16 cellular contexts compared by ENCODE assay signal in genomic region chr20:4059631-4060030, GRCh38.
"Had no signal": no experiment of that assay in that cellular context is flagged by ENCODE, and none has a peak within 500 bp of the region (broad histone marks: within the 10 kb centered on the region; RNA-seq: fewer than 3 reads in every experiment).

No MANE protein-coding gene starts in this region.

- H3K36me3 ChIP-seq: colonic mucosa had no signal

- H3K27me3 ChIP-seq: colonic mucosa, testis had no signal

- H3K36me3 Mint-ChIP-seq: naive thymus-derived CD8-positive, alpha-beta T cell had no signal

- H3K27ac ChIP-seq: colonic mucosa had no signal

- H3K27ac Mint-ChIP-seq: activated CD8-positive, alpha-beta T cell treated with anti-CD3 and anti-CD28 coated beads, Interleukin-2, amount 10 ng/mL, durations not matched to agents 7 days and 5 days; activated T-helper 1 cell treated with anti-CD3 and anti-CD28 coated beads, Interleukin-12 subunit alpha, Interleukin-12 subunit beta, Interleukin-2, Interleukin-4 antibody, amounts not matched to agents 30 ng/mL and 10 ng/mL and 1 ng/mL, durations not matched to agents 14 hours and 24 hours and 36 hours had no signal

- H3K4me3 Mint-ChIP-seq: activated CD8-positive, alpha-beta T cell treated with anti-CD3 and anti-CD28 coated beads, Interleukin-2, amount 10 ng/mL, durations not matched to agents 7 days and 5 days; activated T-helper 1 cell treated with anti-CD3 and anti-CD28 coated beads, Interleukin-12 subunit alpha, Interleukin-12 subunit beta, Interleukin-2, Interleukin-4 antibody, amounts not matched to agents 30 ng/mL and 10 ng/mL and 1 ng/mL, durations not matched to agents 14 hours and 24 hours and 36 hours; effector memory CD8-positive, alpha-beta T cell; naive thymus-derived CD8-positive, alpha-beta T cell had no signal

- H3K4me3 ChIP-seq: colonic mucosa, lung, testis had no signal

- ATAC-seq: activated CD8-positive, alpha-beta T cell treated with anti-CD3 and anti-CD28 coated beads, Interleukin-2, amount 10 ng/mL, durations not matched to agents 7 days and 5 days; effector memory CD8-positive, alpha-beta T cell; naive thymus-derived CD8-positive, alpha-beta T cell; stimulated activated naive CD8-positive, alpha-beta T cell treated with anti-CD3 and anti-CD28 coated beads, Interleukin-15, Interleukin-2, amounts not matched to agents 100 U/mL and 50 U/mL, for 24 hours had no signal

- DNase-seq: activated CD8-positive, alpha-beta memory T cell treated with anti-CD3 and anti-CD28 coated beads, Interleukin-2, amount 50 U/mL, for 48 hours; activated CD8-positive, alpha-beta T cell treated with anti-CD3 and anti-CD28 coated beads, Interleukin-2, amount 10 ng/mL, durations not matched to agents 7 days and 5 days; activated naive CD4-positive, alpha-beta T cell treated with Interleukin-2 at 50 U/mL for 16 hours; effector memory CD8-positive, alpha-beta T cell; erythroblast; hypothalamus; left cardiac atrium; naive thymus-derived CD8-positive, alpha-beta T cell; stimulated activated CD4-positive, alpha-beta T cell treated with anti-CD3 and anti-CD28 coated beads, Interleukin-2, amount 100 ng/mL, for 48 hours; stimulated activated CD8-positive, alpha-beta memory T cell treated with anti-CD3 and anti-CD28 coated beads, Interleukin-4, amount 100 ng/mL, for 48 hours; stimulated activated naive CD8-positive, alpha-beta T cell treated with anti-CD3 and anti-CD28 coated beads, Interleukin-15, Interleukin-2, amounts not matched to agents 100 U/mL and 50 U/mL, for 24 hours; T-helper 9 cell; testis had no signal

- H3K9me3 Mint-ChIP-seq: activated T-helper 1 cell treated with anti-CD3 and anti-CD28 coated beads, Interleukin-12 subunit alpha, Interleukin-12 subunit beta, Interleukin-2, Interleukin-4 antibody, amounts not matched to agents 30 ng/mL and 10 ng/mL and 1 ng/mL, durations not matched to agents 14 hours and 24 hours and 36 hours; effector memory CD8-positive, alpha-beta T cell; naive thymus-derived CD8-positive, alpha-beta T cell had no signal

- H3K9me3 ChIP-seq: colonic mucosa, testis had no signal
